16 cellular contexts compared by ENCODE assay signal in genomic region chr6:120147218-120147871, GRCh38.
A peak's percentile ranks its signal among the peaks of the same experiment; 100 is the strongest.
DNase-seq lines count a peak whose midpoint lies in the region; ATAC-seq, FAIRE-seq and TF ChIP-seq lines count a peak whose summit lies in the region.
"Had no signal": no experiment of that assay in that cellular context is flagged by ENCODE, and none has a peak within 500 bp of the region (broad histone marks: within the 10 kb centered on the region; RNA-seq: fewer than 3 reads in every experiment).

No MANE protein-coding gene starts in this region.

- no peaks in the 10 kb centered on the region for H3K79me2 ChIP-seq in GM12878 (ENCODE audit: control insufficient read depth, insufficient read depth, low read length)

- no TSS peak for BruUV-seq in GM12878 (replicated peaks; lab: Mats Ljungman, UMichigan)

- FAIRE-seq in GM12878 (lab: Jason Lieb, UNC) = no peak
- FAIRE-seq: pancreas had no signal

- no peak for TF ChIP-seq POLR2A in GM12878 (IDR thresholded peaks at IDR 0.05; ENCODE audit: low read depth, low read length)

- peaks cover 5% of the 10 kb centered on the region for H3K4me1 Mint-ChIP-seq in activated naive CD8-positive, alpha-beta T cell treated with anti-CD3 and anti-CD28 coated beads for 36 hours

- no peaks in the 10 kb centered on the region for H3K27me3 ChIP-seq in GM12878 (replicated peaks in 1 of 2; ENCODE audit: control insufficient read depth in 2 of 2, insufficient read depth in 2 of 2, low read length in 1 of 2)
- H3K27me3 ChIP-seq: pancreas had no signal

- H3K27ac Mint-ChIP-seq in activated naive CD8-positive, alpha-beta T cell treated with anti-CD3 and anti-CD28 coated beads for 36 hours = no peak overlapping the region

- in situ Hi-C loops in GM12878 (cut with MboI) = no loop called here

- no peak overlapping the region for H3K9ac ChIP-seq in GM12878 (ENCODE audit: control insufficient read depth, insufficient read depth, low read length)

- H3K4me2 ChIP-seq in GM12878 (ENCODE audit: control insufficient read depth, insufficient read depth) = no peak overlapping the region

- 2% methylated on average over 4 of the region's 4 CpGs for WGBS in GM12878 (ENCODE audit: insufficient coverage, insufficient replicate concordance, low lambda C conversion rate, missing lambda C conversion rate)

- H3K9me3 Mint-ChIP-seq in activated naive CD8-positive, alpha-beta T cell treated with anti-CD3 and anti-CD28 coated beads for 36 hours = peaks cover 13% of the 10 kb centered on the region

- no peaks in the 10 kb centered on the region for H3K4me1 ChIP-seq in GM12878 (ENCODE audit: control insufficient read depth, insufficient read depth, low read length)
- H3K4me1 ChIP-seq: pancreas had no signal

- intact Hi-C loops in GM12878 (cut with micrococcal nuclease; ENCODE audit: unreplicated experiment) (loop anchor here (10.0 kb wide), 1 partner anchor 403 kb away; no protein-coding TSS in a partner anchor), sciatic nerve (cut with DNase I) (no loop called here)

- H3K36me3 Mint-ChIP-seq in activated naive CD8-positive, alpha-beta T cell treated with anti-CD3 and anti-CD28 coated beads for 36 hours = peaks cover 2% of the 10 kb centered on the region

- no peak overlapping the region for H3K4me3 Mint-ChIP-seq in activated naive CD8-positive, alpha-beta T cell treated with anti-CD3 and anti-CD28 coated beads for 36 hours

- H3K27me3 Mint-ChIP-seq in activated naive CD8-positive, alpha-beta T cell treated with anti-CD3 and anti-CD28 coated beads for 36 hours = no peaks in the 10 kb centered on the region

- no peak overlapping the region; the same call in 1 of the 2 replicates for H2AFZ ChIP-seq in GM12878 (ENCODE audit: control insufficient read depth, low read depth, low read length)

- no peak for TF ChIP-seq EP300 in GM12878 (IDR thresholded peaks at IDR 0.05; ENCODE audit: borderline replicate concordance in 1 of 2, control insufficient read depth in 1 of 2, low read depth in 2 of 2, low read length in 2 of 2)

- H3K27ac ChIP-seq in GM12878 (ENCODE audit: control insufficient read depth, insufficient read depth) = no peak overlapping the region
- H3K27ac ChIP-seq: pancreas, VCaP had no signal

- H3K9me3 ChIP-seq in GM12878 (replicated peaks; ENCODE audit: control insufficient read depth, insufficient read depth, low read length) = no peaks in the 10 kb centered on the region
- H3K9me3 ChIP-seq: pancreas had no signal

- TF ChIP-seq CTCF in GM12878 (IDR thresholded peaks at IDR 0.05 in 2 of 3, conservative IDR thresholded peaks at IDR 0.05 in 1 of 3; ENCODE audit: control insufficient read depth in 2 of 3, extremely low read depth in 1 of 3, insufficient read depth in 1 of 3, low read depth in 3 of 3, low read length in 3 of 3) = peak; percentile 19 to 34 (median 20); a peak in 4 of 6 replicates

- no peaks in the 10 kb centered on the region for H4K20me1 ChIP-seq in GM12878 (ENCODE audit: control insufficient read depth, insufficient read depth)

- TF ChIP-seq RAD21 in GM12878 (IDR thresholded peaks at IDR 0.05; ENCODE audit: insufficient read depth, low read depth, low read length) = 0 out of 2 replicates have a peak, but pooled peaks have one; percentile 12

- no peak overlapping the region for H3K4me3 ChIP-seq in GM12878
- H3K4me3 ChIP-seq: pancreas had no signal

- ATAC-seq in HG02759 (IDR thresholded peaks at IDR 0.05; ENCODE audit: unreplicated experiment) = peak; percentile 67
- peak; percentile 55 for ATAC-seq in GM12878
- ATAC-seq in sciatic nerve = no peak
- ATAC-seq: pancreas had no signal

- SMC1A ChIA-PET in GM12878 (lab: Charles Lee; ENCODE audit: uncharacterized antibody, unreplicated experiment) = no interaction called here

- DNase-seq in activated T-cell treated with anti-CD3 and anti-CD28 coated beads, Interleukin-2, amount 50 U/mL, for 48 hours = peak; percentile 17 to 18
- DNase-seq in activated T-cell treated with anti-CD3 and anti-CD28 coated beads, Interleukin-2, amount 50 U/mL, for 1 hour = no peak
- DNase-seq in GM12878 (ENCODE audit: low read depth, low spot score) = no peak
- DNase-seq in sciatic nerve (ENCODE audit: low spot score) = peak; percentile 35
- no peak for DNase-seq in activated naive CD8-positive, alpha-beta T cell treated with anti-CD3 and anti-CD28 coated beads for 36 hours
- no peak for DNase-seq in D341Med (ENCODE audit: low spot score)
- no peak for DNase-seq in NCI-H526 treated with DMSO at 0.1 percent for 48 hours (lab: John Stamatoyannopoulos, UW)
- DNase-seq: amniotic stem cell, dermis blood vessel endothelial cell, DMS153, HCEC 1CT, NCI-H1417 treated with DMSO at 0.1 percent for 48 hours, SIG-M5 had no signal

- CTCF ChIA-PET in GM12878 (lab: Yijun Ruan, JAX) = interaction anchor here (0.7 to 2.1 kb wide), 3 partner anchors 8 to 528 kb away, joined by 3 to 6 read pairs (median 6); no protein-coding TSS in a partner anchor

- H3K36me3 ChIP-seq in GM12878 (ENCODE audit: control insufficient read depth in 2 of 2, insufficient read depth in 2 of 2, low read length in 1 of 2) = no peaks in the 10 kb centered on the region
- H3K36me3 ChIP-seq: pancreas had no signal

- RAD21 ChIA-PET in GM12878 (lab: Charles Lee; ENCODE audit: unreplicated experiment) = interaction anchor here (0.6 kb wide), 1 partner anchor 831 kb away, joined by 3 read pairs; no protein-coding TSS in a partner anchor

- POLR2A ChIA-PET in GM12878 (lab: Charles Lee) = no interaction called here

TF ChIP-seq in GM12878, 131 proteins besides CTCF, POLR2A, EP300 and RAD21:
- TF ChIP-seq ZNF687 (IDR thresholded peaks at IDR 0.05) (no peak), GABPA (IDR thresholded peaks at IDR 0.05; ENCODE audit: low read depth) (no peak), SMC3 (IDR thresholded peaks at IDR 0.05; ENCODE audit: borderline replicate concordance, low read length) (0 out of 2 replicates have a peak, but pooled peaks have one; percentile 5), MEF2B (IDR thresholded peaks at IDR 0.05; ENCODE audit: partially characterized antibody, poor library complexity, severe bottlenecking) (no peak), TAF1 (IDR thresholded peaks at IDR 0.05; ENCODE audit: borderline replicate concordance, low read depth, low read length) (no peak)

Comparison
In these comparisons a context has a peak if more than half of its experiments do, and no peak if none do; other contexts are left out.
1. DNase-seq: peak in activated T-cell treated with anti-CD3 and anti-CD28 coated beads, Interleukin-2, amount 50 U/mL, for 48 hours (2 of 2) and sciatic nerve (single experiment); none in activated T-cell treated with anti-CD3 and anti-CD28 coated beads, Interleukin-2, amount 50 U/mL, for 1 hour (single experiment), GM12878 (single experiment), activated naive CD8-positive, alpha-beta T cell treated with anti-CD3 and anti-CD28 coated beads for 36 hours (single experiment), D341Med (single experiment) and NCI-H526 treated with DMSO at 0.1 percent for 48 hours (single experiment).